2 cellular contexts compared by ENCODE assay signal in the genomic region with DNA sequence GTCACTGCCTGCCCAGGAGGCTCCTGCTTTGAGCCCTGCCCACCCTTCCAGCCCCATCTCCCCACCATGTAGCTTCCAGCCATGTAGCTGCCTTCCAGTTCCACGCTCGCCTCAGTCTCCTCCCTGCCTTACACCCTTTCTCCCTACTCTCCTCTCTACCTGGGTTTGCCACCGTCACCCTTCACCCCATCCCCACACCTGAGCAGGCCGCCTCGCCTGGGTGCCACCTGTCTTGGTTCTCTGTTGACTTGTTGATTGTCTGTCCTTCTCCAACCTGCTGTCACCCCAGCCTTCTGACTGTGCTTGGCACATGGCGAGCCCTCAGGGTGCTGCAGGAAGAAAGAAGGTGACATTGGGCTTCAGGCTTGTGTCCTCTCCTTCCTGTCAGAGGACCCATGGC. TPM values are rescaled to one million over a fixed set of nuclear protein-coding genes. Genes with fewer than 3 reads are reported as not detected.
"Had no signal": no experiment of that assay in that cellular context is flagged by ENCODE, and none has a peak within 500 bp of the region (broad histone marks: within the 10 kb centered on the region; RNA-seq: fewer than 3 reads in every experiment).

No MANE protein-coding gene starts in this region.

RNA-seq across cellular contexts. Expression of a gene that starts 3.7 kb away (rescaled TPM):
- total RNA-seq: suprapubic skin, ureter had no signal
